8 cellular contexts compared by ENCODE assay signal in the genomic region with DNA sequence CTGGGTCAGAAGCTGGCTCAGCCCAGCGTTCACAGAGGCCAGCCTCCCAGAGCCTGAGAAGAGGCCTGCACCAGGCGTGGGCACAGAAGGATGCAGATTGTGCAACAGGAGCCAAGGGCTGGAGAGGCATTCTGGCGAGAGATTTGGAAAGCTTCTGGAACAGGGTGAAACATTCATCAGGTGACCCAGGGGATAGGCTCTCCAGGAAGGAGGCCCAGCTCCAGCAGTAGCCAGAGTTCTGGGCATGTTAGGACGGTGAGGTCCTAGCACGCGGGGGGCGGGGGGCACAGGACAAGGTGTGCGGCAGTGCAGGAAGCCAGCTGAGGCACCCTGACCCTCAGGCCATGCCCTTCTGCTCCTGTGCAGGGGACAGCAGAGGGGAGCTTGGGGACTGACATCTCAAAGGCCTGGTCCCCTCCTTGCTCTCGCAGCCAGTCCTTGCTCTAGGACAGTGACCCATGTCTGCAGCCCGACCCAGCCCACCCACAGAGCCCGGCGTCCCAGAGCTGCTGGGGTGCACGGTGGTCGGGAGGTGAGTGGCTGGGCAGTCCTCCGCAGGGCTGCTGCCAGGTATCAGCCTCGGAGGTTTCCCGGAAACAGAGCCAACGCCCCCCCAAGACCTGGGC.
DNase-seq lines count a peak whose midpoint lies in the region; ATAC-seq, FAIRE-seq and TF ChIP-seq lines count a peak whose summit lies in the region.

No MANE protein-coding gene starts in this region.

- TF ChIP-seq EP300 in upper lobe of left lung (IDR thresholded peaks at IDR 0.05): peak in 2 of 4 donors; percentile 72 to 78

- H3K27ac ChIP-seq in mesenchymal stem cell (ENCODE audit: low read length, poor library complexity, severe bottlenecking): no peak overlapping the region
- H3K27ac ChIP-seq in upper lobe of left lung: peak overlapping the region; percentile 98 to 100 (median 99)

- peak; percentile 13 for FAIRE-seq in bronchial epithelial cell (lab: Jason Lieb, UNC)

- H3K27me3 Mint-ChIP-seq in Caco-2 (ENCODE audit: insufficient read depth, unreplicated experiment): peaks cover 2% of the 10 kb centered on the region

- H3K4me2 ChIP-seq in mesenchymal stem cell (ENCODE audit: low read length, poor library complexity, severe bottlenecking): peak overlapping the region; percentile 85

- no peak for TF ChIP-seq CTCF in Caco-2 (IDR thresholded peaks at IDR 0.05; ENCODE audit: insufficient read depth in 1 of 2, low read depth in 1 of 2, low read length in 1 of 2, severe bottlenecking in 1 of 2, unreplicated experiment in 1 of 2)
- TF ChIP-seq CTCF in bronchial epithelial cell (IDR thresholded peaks at IDR 0.05; ENCODE audit: insufficient read depth, low read length, severe bottlenecking): no peak
- TF ChIP-seq CTCF in upper lobe of left lung (IDR thresholded peaks at IDR 0.05): no peak

- no TSS peak for BruUV-seq in Caco-2 (replicated peaks; lab: Mats Ljungman, UMichigan)

- no peak overlapping the region for H2AK5ac ChIP-seq in mesenchymal stem cell (ENCODE audit: low read length, severe bottlenecking)

- no peak overlapping the region for H3K9ac ChIP-seq in mesenchymal stem cell (ENCODE audit: low read length)

- TF ChIP-seq POLR2A in upper lobe of left lung (IDR thresholded peaks at IDR 0.05): peak in 2 of 4 donors; percentile 22 to 75

- H3K9me3 ChIP-seq in Caco-2 (0 out of 2 replicates have a peak, but pooled peaks cover 2% of the 10 kb centered on the region), mesenchymal stem cell (ENCODE audit: control insufficient read depth, low read length) (peaks cover 6% of the 10 kb centered on the region), upper lobe of left lung (peaks cover 0 to 4% (median 2%) of the 10 kb centered on the region in 4 donors)

- CTCF ChIA-PET in Caco-2 (lab: Charles Lee): interaction anchor here (0.6 to 2.0 kb wide), 4 partner anchors 176 to 1475 kb away, joined by 4 to 15 read pairs (median 8); no protein-coding TSS in a partner anchor

- peaks cover 8% of the 10 kb centered on the region for H3K9me3 Mint-ChIP-seq in Caco-2 (ENCODE audit: unreplicated experiment)

- peak; percentile 44 to 81 for ATAC-seq in upper lobe of left lung (ENCODE audit: low FRiP score in 2 of 2)

- H2BK120ac ChIP-seq in mesenchymal stem cell (ENCODE audit: low read depth, low read length): no peak overlapping the region

- H2AFZ ChIP-seq in mesenchymal stem cell (ENCODE audit: low read depth, low read length): no peak overlapping the region

- no peaks in the 10 kb centered on the region for H3K36me3 ChIP-seq in Caco-2 (ENCODE audit: control insufficient read depth, insufficient read depth, low read length)
- H3K36me3 ChIP-seq in bronchial epithelial cell (ENCODE audit: control insufficient read depth, insufficient read depth, low read length): no peaks in the 10 kb centered on the region
- no peaks in the 10 kb centered on the region for H3K36me3 ChIP-seq in mesenchymal stem cell (ENCODE audit: control insufficient read depth in 1 of 2, insufficient read depth in 2 of 2, low read depth in 1 of 2, low read length in 2 of 2)
- H3K36me3 ChIP-seq in upper lobe of left lung: no peaks in the 10 kb centered on the region

- H3K4ac ChIP-seq in mesenchymal stem cell (ENCODE audit: low read depth in 1 of 2, low read length in 2 of 2): no peak overlapping the region

- no peaks in the 10 kb centered on the region for H3K79me1 ChIP-seq in mesenchymal stem cell (replicated peaks; ENCODE audit: low read length, poor library complexity, severe bottlenecking)

- H4K91ac ChIP-seq in mesenchymal stem cell (ENCODE audit: low read length): no peak overlapping the region

- H2BK5ac ChIP-seq in mesenchymal stem cell (ENCODE audit: low read depth, low read length, poor library complexity, severe bottlenecking): no peak overlapping the region

- intact Hi-C loops in Caco-2 (cut with micrococcal nuclease; ENCODE audit: unreplicated experiment): loop anchor here (1.0 to 5.0 kb wide), 3 partner anchors 112 to 273 kb away; a partner anchor contains a TSS

- H3K18ac ChIP-seq in mesenchymal stem cell (ENCODE audit: low read depth in 1 of 2, low read length in 2 of 2): peak overlapping the region in 1 of 2 experiments; percentile 71

- peak overlapping the region; percentile 57 for H3K4me3 ChIP-seq in Caco-2 (ENCODE audit: low read depth, low read length)
- peak overlapping the region; percentile 50 for H3K4me3 ChIP-seq in Jurkat, Clone E6-1 (ENCODE audit: low read length)
- peak overlapping the region; percentile 36 for H3K4me3 ChIP-seq in bronchial epithelial cell (ENCODE audit: low read depth, low read length)
- peak overlapping the region in 1 of 2 experiments; percentile 63 for H3K4me3 ChIP-seq in mesenchymal stem cell (ENCODE audit: insufficient read depth in 1 of 2, low read depth in 1 of 2, low read length in 2 of 2)
- H3K4me3 ChIP-seq in upper lobe of left lung: peak overlapping the region in 3 of 4 donors; percentile 59 to 64 (median 63)

- no peaks in the 10 kb centered on the region for H3K4me1 Mint-ChIP-seq in Caco-2 (ENCODE audit: low read depth, unreplicated experiment)

- H3K27ac Mint-ChIP-seq in Caco-2 (ENCODE audit: unreplicated experiment): no peak overlapping the region

- WGBS in mesenchymal stem cell: 62% methylated on average over 18 of the region's 18 CpGs
- WGBS in upper lobe of left lung, 2 donors: 35 to 51% methylated on average over 6 to 10 of the region's 18 CpGs

- POLR2A ChIA-PET in Caco-2 (lab: Charles Lee): no interaction called here

- peak overlapping the region; percentile 67 for H3K4me3 Mint-ChIP-seq in Caco-2 (ENCODE audit: unreplicated experiment)

- no peak overlapping the region for H3K14ac ChIP-seq in mesenchymal stem cell (ENCODE audit: low read length in 2 of 2)

- no peaks in the 10 kb centered on the region for H3K27me3 ChIP-seq in Caco-2 (replicated peaks; ENCODE audit: control insufficient read depth, insufficient read depth, low read length)
- no peaks in the 10 kb centered on the region for H3K27me3 ChIP-seq in bronchial epithelial cell (ENCODE audit: control insufficient read depth, insufficient read depth, low read length)
- peaks cover 0 to 20% of the 10 kb centered on the region in 2 experiments for H3K27me3 ChIP-seq in mesenchymal stem cell (ENCODE audit: control insufficient read depth in 1 of 2, insufficient read depth in 1 of 2, low read length in 2 of 2)
- H3K27me3 ChIP-seq in upper lobe of left lung: no peaks in the 10 kb centered on the region

- H3K23ac ChIP-seq in mesenchymal stem cell (ENCODE audit: low read length in 2 of 2): no peak overlapping the region

- DNase-seq in Caco-2 (no peak), bronchial epithelial cell (ENCODE audit: low read depth) (peak; percentile 81), mesenchymal stem cell (no peak), upper lobe of left lung (peak; percentile 84 to 91), RPMI8226 (no peak), putamen (ENCODE audit: low spot score) (no peak), HUDEP-2 (lab: John Stamatoyannopoulos, UW; ENCODE audit: unreplicated experiment in 76 of 76) (no peak)
- DNase-seq in Jurkat, Clone E6-1 (ENCODE audit: low read depth, low spot score): no peak

- H3K36me3 Mint-ChIP-seq in Caco-2 (ENCODE audit: insufficient read depth, unreplicated experiment): no peaks in the 10 kb centered on the region

- H4K8ac ChIP-seq in mesenchymal stem cell (ENCODE audit: low read length): peak overlapping the region; percentile 47

- H3K4me1 ChIP-seq in Caco-2 (peaks cover 8% of the 10 kb centered on the region; the same call in 1 of the 2 replicates), mesenchymal stem cell (ENCODE audit: control insufficient read depth, insufficient read depth, low read depth, low read length) (peaks cover 16% of the 10 kb centered on the region), upper lobe of left lung (peaks cover 26 to 56% (median 39%) of the 10 kb centered on the region in 4 donors)

- peak overlapping the region in 1 of 2 experiments; percentile 59 for H2BK12ac ChIP-seq in mesenchymal stem cell (ENCODE audit: low read length in 2 of 2)

- H2BK15ac ChIP-seq in mesenchymal stem cell (ENCODE audit: low read depth, poor library complexity, severe bottlenecking): no peak overlapping the region

Comparison
In these comparisons a context has a peak if more than half of its experiments do, and no peak if none do; other contexts are left out.
1. DNase-seq: peak in bronchial epithelial cell (single experiment) and upper lobe of left lung (2 of 2); none in Caco-2 (0 of 2), Jurkat, Clone E6-1 (single experiment), mesenchymal stem cell (single experiment), RPMI8226 (single experiment), putamen (single experiment) and HUDEP-2 (0 of 76).